Comparison of ENCODE assay signal across 1 cellular context in genomic region chr22:39364646-39365405, GRCh38.
TF ChIP-seq lines count a peak whose summit lies in the region.

No MANE protein-coding gene starts in this region.

TF ChIP-seq in HCT116, 20 proteins besides CTCF, POLR2A, EP300 and RAD21 (continued from another document):
- TF ChIP-seq MAX (IDR thresholded peaks at IDR 0.05) (no peak), EZH2 (IDR thresholded peaks at IDR 0.05) (no peak), EGR1 (IDR thresholded peaks at IDR 0.05; ENCODE audit: low read depth) (no peak), SRF (IDR thresholded peaks at IDR 0.05; ENCODE audit: low read depth) (no peak)
TF ChIP-seq in HCT116: peak in this region for 0.
